9 cellular contexts compared by ENCODE assay signal in genomic region chr6:43428874-43429273, GRCh38. TPM values are rescaled to one million over a fixed set of nuclear protein-coding genes. Genes with fewer than 3 reads are reported as not detected.
DNase-seq lines count a peak whose midpoint lies in the region; ATAC-seq and TF ChIP-seq lines count a peak whose summit lies in the region.
"Had no signal": no experiment of that assay in that cellular context is flagged by ENCODE, and none has a peak within 500 bp of the region (broad histone marks: within the 10 kb centered on the region; RNA-seq: fewer than 3 reads in every experiment).

No MANE protein-coding gene starts in this region.

- H3K4me1 Mint-ChIP-seq in brain (peaks cover 28% of the 10 kb centered on the region), memory B cell (peaks cover 16% of the 10 kb centered on the region)

- intact Hi-C loops in A673 (cut with micrococcal nuclease; ENCODE audit: unreplicated experiment), result no loop called here

- H3K27ac Mint-ChIP-seq in brain (peak overlapping the region; percentile 94 to 99 (median 98)), memory B cell (peak overlapping the region; percentile 93)

- POLR2A ChIA-PET in A673 (lab: Charles Lee; ENCODE audit: low non-redundant PET), result interaction anchor here (0.6 kb wide), 1 partner anchor 9 kb away, joined by 3 read pairs; no protein-coding TSS in a partner anchor

- peak overlapping the region; percentile 92 to 97 (median 96) for H3K4me3 Mint-ChIP-seq in brain
- peak overlapping the region; percentile 88 for H3K4me3 Mint-ChIP-seq in memory B cell

- H3K9me3 Mint-ChIP-seq in brain, result peaks cover 3 to 19% (median 10%) of the 10 kb centered on the region in 5 experiments
- H3K9me3 Mint-ChIP-seq in memory B cell, result no peaks in the 10 kb centered on the region

- no peaks in the 10 kb centered on the region for H3K27me3 ChIP-seq in A673 (replicated peaks; ENCODE audit: insufficient read depth, low read depth, low read length, poor library complexity)
- no peaks in the 10 kb centered on the region for H3K27me3 ChIP-seq in HL-60 (ENCODE audit: insufficient read depth, poor library complexity, severe bottlenecking)

- H3K36me3 Mint-ChIP-seq in brain, result peaks cover 7% of the 10 kb centered on the region
- no peaks in the 10 kb centered on the region for H3K36me3 Mint-ChIP-seq in memory B cell

- peak overlapping the region; percentile 79 for H3K4me3 ChIP-seq in A673 (ENCODE audit: low read depth, low read length, poor library complexity, severe bottlenecking)
- peak overlapping the region; percentile 92 for H3K4me3 ChIP-seq in HL-60 (replicated peaks; ENCODE audit: insufficient read depth, low read length)

- no peak for TF ChIP-seq CTCF in A673 (conservative IDR thresholded peaks at IDR 0.05; ENCODE audit: low read depth, low read length)
- no peak for TF ChIP-seq CTCF in HL-60 (IDR thresholded peaks at IDR 0.05; ENCODE audit: insufficient read depth, low read length)
- no peak for TF ChIP-seq CTCF in brain (conservative IDR thresholded peaks at IDR 0.05)

- DNase-seq in A673 (ENCODE audit: low spot score), result no peak
- DNase-seq in HL-60 (ENCODE audit: low read depth in 1 of 2, low spot score in 1 of 2), result no peak
- DNase-seq in memory B cell (ENCODE audit: low spot score in 2 of 2), result no peak
- DNase-seq in T1000 (lab: John Stamatoyannopoulos, UW), result no peak
- no peak for DNase-seq in GDM1 (lab: John Stamatoyannopoulos, UW)
- DNase-seq in iPS-NIHi11 (ENCODE audit: low spot score), result no peak
- DNase-seq: SHP77 treated with DMSO at 0.1 percent for 48 hours had no signal

- no peaks in the 10 kb centered on the region for H3K36me3 ChIP-seq in A673 (ENCODE audit: insufficient read depth, low read length, poor library complexity, severe bottlenecking)

- peaks cover 8% of the 10 kb centered on the region for H3K4me1 ChIP-seq in A673 (ENCODE audit: insufficient read depth, low read length, poor library complexity, severe bottlenecking)

- ATAC-seq in memory B cell (ENCODE audit: low read depth) (no peak), HG03432 (IDR thresholded peaks at IDR 0.05; ENCODE audit: unreplicated experiment) (no peak)

- no TSS peak for BruUV-seq in A673 (replicated peaks; lab: Mats Ljungman, UMichigan)

- H3K27ac ChIP-seq in A673 (ENCODE audit: low read depth, low read length, poor library complexity, severe bottlenecking), result no peak overlapping the region
- H3K27ac ChIP-seq in HL-60 (replicated peaks), result no peak overlapping the region

- no peaks in the 10 kb centered on the region for H3K9me3 ChIP-seq in A673 (ENCODE audit: low read depth, low read length, poor library complexity, severe bottlenecking)

- CTCF ChIA-PET in A673 (lab: Charles Lee), result no interaction called here

- H3K27me3 Mint-ChIP-seq in brain, result no peaks in the 10 kb centered on the region
- no peaks in the 10 kb centered on the region for H3K27me3 Mint-ChIP-seq in memory B cell

RNA-seq across cellular contexts. Expression of gene ABCC10, which starts 1.5 kb away (rescaled TPM):
- total RNA-seq in A673 (2021), result 37.5 and 46.4 TPM in 2 replicates
- polyA plus RNA-seq in brain (ENCODE audit: insufficient read depth, low read depth, low replicate concordance), result 11.3 TPM

RNA-seq across cellular contexts. Expression of gene DLK2, which starts 26.5 kb away (rescaled TPM):
- 0.37 and 0.67 TPM in 2 replicates for total RNA-seq in A673 (2021)
- polyA plus RNA-seq in brain (ENCODE audit: insufficient read depth, low read depth, low replicate concordance), result 1.9 TPM

RNA-seq across cellular contexts. Expression of gene TJAP1, which starts 48.5 kb away (rescaled TPM):
- total RNA-seq in A673 (2021), result 39.1 and 46.0 TPM in 2 replicates
- 29.1 TPM for polyA plus RNA-seq in brain (ENCODE audit: insufficient read depth, low read depth, low replicate concordance)

RNA-seq across cellular contexts. Expression of gene ZNF318, which starts 59.4 kb away (rescaled TPM):
- 22.6 and 23.8 TPM in 2 replicates for total RNA-seq in A673 (2021)
- 15.3 TPM for polyA plus RNA-seq in brain (ENCODE audit: insufficient read depth, low read depth, low replicate concordance)
